ENCODE assay signal across 16 cellular contexts in genomic region chr12:79725987-79726386, GRCh38. TPM values are rescaled to one million over a fixed set of nuclear protein-coding genes. Genes with fewer than 3 reads are reported as not detected.
A peak's percentile ranks its signal among the peaks of the same experiment; 100 is the strongest.
DNase-seq lines count a peak whose midpoint lies in the region; ATAC-seq and TF ChIP-seq lines count a peak whose summit lies in the region.
"Had no signal": no experiment of that assay in that cellular context is flagged by ENCODE, and none has a peak within 500 bp of the region (broad histone marks: within the 10 kb centered on the region; RNA-seq: fewer than 3 reads in every experiment).

No MANE protein-coding gene starts in this region.

- no peaks in the 10 kb centered on the region for H3K79me2 ChIP-seq in PC-3 (ENCODE audit: low read length)

- no peaks in the 10 kb centered on the region for H3K9me2 ChIP-seq in PC-3 (replicated peaks; ENCODE audit: low read length)

- H4K20me1 ChIP-seq in PC-3 (ENCODE audit: low read length): no peaks in the 10 kb centered on the region

- POLR2A ChIA-PET in PC-3 (lab: Charles Lee; ENCODE audit: unreplicated experiment): no interaction called here

- intact Hi-C loops in PC-3 (cut with micrococcal nuclease): no loop called here

- no peaks in the 10 kb centered on the region for H3F3A ChIP-seq in PC-3 (ENCODE audit: low read length, unreplicated experiment)

- no peaks in the 10 kb centered on the region for H3K36me3 ChIP-seq in PC-3 (ENCODE audit: low read depth, low read length)
- H3K36me3 ChIP-seq: adrenal gland had no signal

- no peaks in the 10 kb centered on the region for H3K27me3 ChIP-seq in PC-3 (ENCODE audit: low read length)
- H3K27me3 ChIP-seq: adrenal gland had no signal

- no peak overlapping the region for H3K4me3 ChIP-seq in PC-3 (ENCODE audit: low read length)
- H3K4me3 ChIP-seq: adrenal gland had no signal

- ATAC-seq in PC-3: peak; percentile 94
- ATAC-seq in HG03520 (IDR thresholded peaks at IDR 0.05; ENCODE audit: unreplicated experiment): no peak

- H3K4me2 ChIP-seq in PC-3 (ENCODE audit: low read length): 0 out of 2 replicates have a peak overlapping the region, but pooled peaks have one; percentile 2

- no peak overlapping the region for H3K9ac ChIP-seq in PC-3 (ENCODE audit: low read length)

- peak overlapping the region; percentile 18; the same call in 1 of the 2 replicates for H3K27ac ChIP-seq in PC-3 (ENCODE audit: low read length)
- H3K27ac ChIP-seq in epithelial cell of prostate: peak overlapping the region; percentile 54
- H3K27ac ChIP-seq: adrenal gland had no signal

- in situ Hi-C loops in KBM-7 (cut with MboI; ENCODE audit: low pct_unique_long_range_greater_than_20kb, low sequenced_read_pairs): loop anchor here (25.0 kb wide), 2 partner anchors 164 to 314 kb away; no protein-coding TSS in a partner anchor

- H2AFZ ChIP-seq in PC-3 (ENCODE audit: low read length): no peak overlapping the region

- no peaks in the 10 kb centered on the region for H3K9me3 ChIP-seq in PC-3 (ENCODE audit: low read length)
- H3K9me3 ChIP-seq: adrenal gland had no signal

- DNase-seq in EL (peak; percentile 90), PC-3 (peak; percentile 91), epithelial cell of prostate (ENCODE audit: low read depth, low spot score) (peak; percentile 48), non-pigmented ciliary epithelial cell (ENCODE audit: low read depth) (peak; percentile 48), NCI-H2081 treated with DMSO at 0.1 percent for 48 hours (lab: John Stamatoyannopoulos, UW) (no peak), KBM-7 (no peak), midbrain (lab: John Stamatoyannopoulos, UW) (no peak)
- DNase-seq: activated CD4-positive, alpha-beta T cell treated with anti-CD3 and anti-CD28 coated beads for 4 hours; activated T-cell treated with anti-CD3 and anti-CD28 coated beads, Interleukin-2, amount 50 U/mL, for 24 hours; adrenal gland; CD4-positive, CD25-positive, alpha-beta regulatory T cell; KG1; kidney; NCI-H524 treated with DMSO at 0.1 percent for 48 hours; stimulated activated CD4-positive, alpha-beta T cell treated with anti-CD3 and anti-CD28 coated beads, Interleukin-2, amount 100 ng/mL, for 48 hours had no signal

- CTCF ChIA-PET in PC-3 (lab: Charles Lee): no interaction called here

- TF ChIP-seq CTCF in PC-3 (conservative IDR thresholded peaks at IDR 0.05; ENCODE audit: low read depth, low read length): no peak

- H3K4me1 ChIP-seq in PC-3 (ENCODE audit: insufficient read depth, low read length): peaks cover 16% of the 10 kb centered on the region
- H3K4me1 ChIP-seq: adrenal gland had no signal

- BruUV-seq in PC-3 (replicated peaks; lab: Mats Ljungman, UMichigan): no TSS peak

RNA-seq across cellular contexts. Expression of gene PAWR, which starts 35.2 kb away (rescaled TPM):
- total RNA-seq in PC-3 (2014; rRNA removed): 141 and 214 TPM in 2 replicates

Comparison
In these comparisons a context has a peak if more than half of its experiments do, and no peak if none do; other contexts are left out.
1. DNase-seq: peak in EL (single experiment), PC-3 (single experiment), epithelial cell of prostate (single experiment) and non-pigmented ciliary epithelial cell (single experiment); none in NCI-H2081 treated with DMSO at 0.1 percent for 48 hours (single experiment), KBM-7 (single experiment) and midbrain (single experiment).